22 cellular contexts compared by ENCODE assay signal in genomic region chr20:62742550-62742949, GRCh38. TPM values are rescaled to one million over a fixed set of nuclear protein-coding genes. Genes with fewer than 3 reads are reported as not detected.
DNase-seq lines count a peak whose midpoint lies in the region; ATAC-seq and TF ChIP-seq lines count a peak whose summit lies in the region.
"Had no signal": no experiment of that assay in that cellular context is flagged by ENCODE, and none has a peak within 500 bp of the region (broad histone marks: within the 10 kb centered on the region; RNA-seq: fewer than 3 reads in every experiment).

No MANE protein-coding gene starts in this region.

- H4K20me1 ChIP-seq in BLaER1, result peaks cover 27% of the 10 kb centered on the region
- H4K20me1 ChIP-seq in BLaER1 treated with 17β-estradiol and CSF1 and Interleukin-3, amounts not matched to agents 10 nM and 100 nM, result peaks cover 0 to 7% (median 0%) of the 10 kb centered on the region in 11 experiments; a peak in 1 of 22 replicates

- H3K4me1 ChIP-seq in BLaER1 (peaks cover 61% of the 10 kb centered on the region), RWPE2 (ENCODE audit: insufficient read depth, poor library complexity, severe bottlenecking) (peaks cover 36% of the 10 kb centered on the region), neuronal stem cell (ENCODE audit: control insufficient read depth in 2 of 2, insufficient read depth in 1 of 2, low read depth in 1 of 2, low read length in 2 of 2) (peaks cover 11 to 17% of the 10 kb centered on the region in 2 donors)
- H3K4me1 ChIP-seq in BLaER1 treated with 17β-estradiol and CSF1 and Interleukin-3, amounts not matched to agents 10 nM and 100 nM, result peaks cover 49 to 66% (median 55%) of the 10 kb centered on the region in 10 experiments

- no peak overlapping the region for H3K14ac ChIP-seq in neuronal stem cell (ENCODE audit: low read length)

- H4K91ac ChIP-seq in neuronal stem cell (ENCODE audit: low read depth, low read length, poor library complexity), result no peak overlapping the region

- no peak overlapping the region for H2BK12ac ChIP-seq in neuronal stem cell (ENCODE audit: low read length)

- H3K4me2 ChIP-seq in BLaER1 (peak overlapping the region; percentile 99; the same call in 1 of the 2 replicates), neuronal stem cell (ENCODE audit: insufficient read depth, low read length, poor library complexity, severe bottlenecking) (no peak overlapping the region)
- H3K4me2 ChIP-seq in BLaER1 treated with 17β-estradiol and CSF1 and Interleukin-3, amounts not matched to agents 10 nM and 100 nM, result peak overlapping the region; percentile 92 to 100 (median 98)
- H3K4me2 ChIP-seq: KMS-11 had no signal

- H3K18ac ChIP-seq in neuronal stem cell (ENCODE audit: low read length), result no peak overlapping the region

- H3K27ac ChIP-seq in BLaER1 (peak overlapping the region; percentile 22; the same call in 1 of the 2 replicates), RWPE2 (ENCODE audit: poor library complexity, severe bottlenecking) (no peak overlapping the region), neuronal stem cell (replicated peaks; ENCODE audit: low read length) (no peak overlapping the region)
- H3K27ac ChIP-seq in BLaER1 treated with 17β-estradiol and CSF1 and Interleukin-3, amounts not matched to agents 10 nM and 100 nM, result peak overlapping the region in 5 of 11 experiments; percentile 78 to 93 (median 90); a peak in 7 of 22 replicates
- H3K27ac ChIP-seq: KMS-11, SJSA1 had no signal

- H3K9me3 ChIP-seq in BLaER1 (no peaks in the 10 kb centered on the region), RWPE2 (ENCODE audit: severe bottlenecking) (no peaks in the 10 kb centered on the region), neuronal stem cell (replicated peaks in 1 of 2; ENCODE audit: control insufficient read depth in 2 of 2, insufficient read depth in 1 of 2, low read depth in 1 of 2, low read length in 2 of 2) (peaks cover 0 to 1% of the 10 kb centered on the region in 2 donors)
- no peaks in the 10 kb centered on the region for H3K9me3 ChIP-seq in BLaER1 treated with 17β-estradiol and CSF1 and Interleukin-3, amounts not matched to agents 10 nM and 100 nM (replicated peaks in 1 of 11)
- H3K9me3 ChIP-seq: Peyer's patch, SJSA1 had no signal

- H2BK15ac ChIP-seq in neuronal stem cell (ENCODE audit: low read length), result peak overlapping the region; percentile 3

- H3K4me3 ChIP-seq in BLaER1 (no peak overlapping the region), RWPE2 (ENCODE audit: severe bottlenecking) (no peak overlapping the region), neuronal stem cell (ENCODE audit: low read length in 2 of 2) (peak overlapping the region in 1 of 2 donors; percentile 18)
- no peak overlapping the region for H3K4me3 ChIP-seq in BLaER1 treated with 17β-estradiol and CSF1 and Interleukin-3, amounts not matched to agents 10 nM and 100 nM
- H3K4me3 ChIP-seq: Peyer's patch, SJSA1 had no signal

- TF ChIP-seq CTCF in RWPE2 (IDR thresholded peaks at IDR 0.05; ENCODE audit: poor library complexity, severe bottlenecking), result no peak

- no peak overlapping the region for H4K8ac ChIP-seq in neuronal stem cell (ENCODE audit: low read depth, low read length)

- 0 out of 2 replicates have a peak, but pooled peaks cover 7% of the 10 kb centered on the region for H3K36me3 ChIP-seq in BLaER1
- no peaks in the 10 kb centered on the region for H3K36me3 ChIP-seq in BLaER1 treated with 17β-estradiol and CSF1 and Interleukin-3, amounts not matched to agents 10 nM and 100 nM
- H3K36me3 ChIP-seq in RWPE2 (ENCODE audit: low read depth), result no peaks in the 10 kb centered on the region
- no peaks in the 10 kb centered on the region for H3K36me3 ChIP-seq in neuronal stem cell (replicated peaks in 1 of 2; ENCODE audit: control insufficient read depth in 2 of 2, insufficient read depth in 2 of 2, low read length in 2 of 2)
- H3K36me3 ChIP-seq: Peyer's patch, SJSA1 had no signal

- H3K4ac ChIP-seq in neuronal stem cell (ENCODE audit: low read length), result no peak overlapping the region

- no peak for ATAC-seq in RWPE2 (ENCODE audit: low read depth)
- ATAC-seq: Right ventricle myocardium inferior had no signal

- H3K79me1 ChIP-seq in neuronal stem cell (ENCODE audit: low read depth, low read length), result peaks cover 3% of the 10 kb centered on the region

- peak overlapping the region; percentile 19 for H2AK5ac ChIP-seq in neuronal stem cell (ENCODE audit: low read depth, low read length)

- H2BK120ac ChIP-seq in neuronal stem cell (ENCODE audit: low read depth, low read length), result no peak overlapping the region

- H3K27me3 ChIP-seq in BLaER1 (no peaks in the 10 kb centered on the region), RWPE2 (ENCODE audit: insufficient read depth, poor library complexity, severe bottlenecking) (no peaks in the 10 kb centered on the region), neuronal stem cell (ENCODE audit: control insufficient read depth in 3 of 3, insufficient read depth in 3 of 3, low read depth in 1 of 3, low read length in 3 of 3) (peaks cover 0 to 16% (median 0%) of the 10 kb centered on the region in 3 experiments)
- no peaks in the 10 kb centered on the region for H3K27me3 ChIP-seq in BLaER1 treated with 17β-estradiol and CSF1 and Interleukin-3, amounts not matched to agents 10 nM and 100 nM
- H3K27me3 ChIP-seq: Peyer's patch had no signal

- H2AFZ ChIP-seq in neuronal stem cell (ENCODE audit: low read length), result no peak overlapping the region

- peak; percentile 79 for DNase-seq in RWPE2 (ENCODE audit: low spot score)
- no peak for DNase-seq in neuronal stem cell (ENCODE audit: low spot score)
- DNase-seq in activated gamma-delta T cell (lab: John Stamatoyannopoulos, UW), result no peak
- DNase-seq in NCI-H226, result no peak
- no peak for DNase-seq in NOMO-1 treated with DMSO at 0.1 percent for 48 hours (lab: John Stamatoyannopoulos, UW; ENCODE audit: unreplicated experiment)
- DNase-seq: ACHN, C1 segment of cervical spinal cord, DMS79, H9, IMR-90, NCI-H1092 treated with DMSO at 0.1 percent for 48 hours, NCI-H1436 treated with DMSO at 0.1 percent for 48 hours, NCI-H1930, NCI-H2227 treated with DMSO at 0.1 percent for 48 hours, NCI-H510A treated with DMSO at 0.1 percent for 48 hours, NCI-H774 had no signal

- H2BK5ac ChIP-seq in neuronal stem cell (ENCODE audit: low read length), result no peak overlapping the region

- H3K23ac ChIP-seq in neuronal stem cell (ENCODE audit: low read depth, low read length, poor library complexity), result peak overlapping the region; percentile 67

- no CpG with 5 or more reads among the region's 6 CpGs for WGBS in neuronal stem cell (ENCODE audit: extremely low coverage in 2 of 2, insufficient read length in 2 of 2, insufficient replicate concordance in 1 of 2), 2 donors

- H3K9ac ChIP-seq in BLaER1 (no peak overlapping the region), neuronal stem cell (ENCODE audit: low read depth, low read length, poor library complexity) (no peak overlapping the region)
- H3K9ac ChIP-seq in BLaER1 treated with 17β-estradiol and CSF1 and Interleukin-3, amounts not matched to agents 10 nM and 100 nM, result peak overlapping the region in 1 of 11 experiments; percentile 10; a peak in 1 of 22 replicates
- H3K9ac ChIP-seq: KMS-11 had no signal

RNA-seq across cellular contexts. Expression of gene NTSR1, which starts 33.9 kb away (rescaled TPM):
- 0.28 TPM for polyA plus RNA-seq in neuronal stem cell (2013, experiment 1 of 2)
- 0.21 TPM for polyA plus RNA-seq in neuronal stem cell (2013, experiment 2 of 2)

RNA-seq across cellular contexts. Expression of gene MRGBP, which starts 53.7 kb away (rescaled TPM):
- polyA plus RNA-seq in neuronal stem cell (2013, experiment 1 of 2), result 15.5 TPM
- polyA plus RNA-seq in neuronal stem cell (2013, experiment 2 of 2), result 15.6 TPM
